In the genomic region with DNA sequence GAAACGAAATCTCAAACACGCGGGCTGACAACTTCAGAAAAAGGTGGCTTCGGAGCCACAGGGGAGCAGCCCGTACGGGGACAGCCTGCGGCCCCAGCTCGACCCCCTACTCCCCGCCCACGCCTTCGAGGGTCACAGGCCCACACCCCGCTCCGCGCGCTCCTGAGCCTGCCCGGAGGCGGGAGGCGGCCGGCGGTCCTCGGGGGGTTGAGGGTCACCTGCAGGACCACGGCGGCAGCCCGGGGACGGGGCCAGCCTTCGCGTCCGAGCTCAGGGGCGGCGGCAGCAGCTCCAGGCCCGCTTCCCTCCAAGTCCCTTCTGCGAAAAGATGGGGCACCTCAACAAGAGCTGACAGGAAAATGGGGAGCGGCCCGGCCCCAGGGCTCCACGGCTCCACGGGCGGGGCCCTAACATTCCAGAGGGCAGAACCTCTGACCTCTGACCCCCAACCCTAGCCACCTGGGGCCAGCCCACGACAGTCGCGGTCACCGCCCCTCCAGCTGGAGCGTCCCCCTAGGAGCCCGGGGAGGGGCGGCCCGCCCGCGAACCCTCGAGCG, we compare ENCODE assay signal across 8 cellular contexts. TPM values are rescaled to one million over a fixed set of nuclear protein-coding genes. Genes with fewer than 3 reads are reported as not detected.
A peak's percentile ranks its signal among the peaks of the same experiment; 100 is the strongest.
DNase-seq lines count a peak whose midpoint lies in the region; ATAC-seq and TF ChIP-seq lines count a peak whose summit lies in the region.

No MANE protein-coding gene starts in this region.

- H4K20me1 ChIP-seq in BLaER1 treated with 17β-estradiol and CSF1 and Interleukin-3, amounts not matched to agents 10 nM and 100 nM = peaks cover 0 to 28% (median 11%) of the 10 kb centered on the region in 11 experiments; a peak in 14 of 22 replicates

- peak overlapping the region; percentile 97 to 100 (median 99) for H3K4me2 ChIP-seq in BLaER1 treated with 17β-estradiol and CSF1 and Interleukin-3, amounts not matched to agents 10 nM and 100 nM

- H3K27me3 ChIP-seq in BLaER1 treated with 17β-estradiol and CSF1 and Interleukin-3, amounts not matched to agents 10 nM and 100 nM = peaks cover 24 to 31% (median 27%) of the 10 kb centered on the region in 11 experiments
- H3K27me3 ChIP-seq in heart left ventricle (no peaks in the 10 kb centered on the region), psoas muscle (ENCODE audit: insufficient read depth in 3 of 3, low read length in 2 of 3) (no peaks in the 10 kb centered on the region)

- DNase-seq in activated CD4-positive, alpha-beta T cell treated with anti-CD3 and anti-CD28 coated beads, Interleukin-2, amount 10 ng/mL, durations not matched to agents 24 days and 14 days = no peak
- DNase-seq in heart left ventricle (peak in 3 of 5 donors; percentile 37 to 80 (median 59)), psoas muscle (peak in 1 of 2 donors; percentile 68), globus pallidus (ENCODE audit: low spot score) (no peak), COR-L47 (lab: John Stamatoyannopoulos, UW) (no peak)

- peaks cover 7% of the 10 kb centered on the region for H3K36me3 Mint-ChIP-seq in activated CD4-positive, alpha-beta T cell treated with anti-CD3 and anti-CD28 coated beads, Interleukin-2, amount 10 ng/mL, durations not matched to agents 24 days and 14 days (ENCODE audit: low read depth)

- ATAC-seq in GM19025 (IDR thresholded peaks at IDR 0.05; ENCODE audit: low read depth, unreplicated experiment) (peak; percentile 24), HG03175 (IDR thresholded peaks at IDR 0.05; ENCODE audit: unreplicated experiment) (peak; percentile 30), heart left ventricle (peak in 3 of 4 donors; percentile 1 to 53 (median 28)), psoas muscle (peak; percentile 6 to 31 (median 28))

- TF ChIP-seq CTCF in heart left ventricle (IDR thresholded peaks at IDR 0.05) (no peak), psoas muscle (IDR thresholded peaks at IDR 0.05) (no peak)

- H3K9ac ChIP-seq in BLaER1 treated with 17β-estradiol and CSF1 and Interleukin-3, amounts not matched to agents 10 nM and 100 nM = peak overlapping the region; percentile 71 to 89 (median 83)

- H3K27ac Mint-ChIP-seq in activated CD4-positive, alpha-beta T cell treated with anti-CD3 and anti-CD28 coated beads, Interleukin-2, amount 10 ng/mL, durations not matched to agents 24 days and 14 days = peak overlapping the region; percentile 56

- H3K4me3 Mint-ChIP-seq in activated CD4-positive, alpha-beta T cell treated with anti-CD3 and anti-CD28 coated beads, Interleukin-2, amount 10 ng/mL, durations not matched to agents 24 days and 14 days = peak overlapping the region; percentile 80

- peaks cover 0 to 15% (median 6%) of the 10 kb centered on the region in 11 experiments; a peak in 10 of 22 replicates for H3K36me3 ChIP-seq in BLaER1 treated with 17β-estradiol and CSF1 and Interleukin-3, amounts not matched to agents 10 nM and 100 nM
- H3K36me3 ChIP-seq in heart left ventricle (peaks cover 0 to 17% (median 9%) of the 10 kb centered on the region in 9 donors), psoas muscle (ENCODE audit: insufficient read depth in 1 of 2, low read depth in 1 of 2) (peaks cover 0 to 33% of the 10 kb centered on the region in 2 donors)

- peak overlapping the region; percentile 69 to 91 (median 82) for H3K4me3 ChIP-seq in BLaER1 treated with 17β-estradiol and CSF1 and Interleukin-3, amounts not matched to agents 10 nM and 100 nM
- H3K4me3 ChIP-seq in heart left ventricle (peak overlapping the region; percentile 55 to 99 (median 96)), psoas muscle (peak overlapping the region; percentile 98)

- 0 to 1% (median 0%) methylated on average over 21 to 49 of the region's 49 CpGs for WGBS in heart left ventricle, 4 donors
- WGBS in psoas muscle, 3 donors = 0 to 1% (median 1%) methylated on average over 41 to 49 of the region's 49 CpGs

- H3K27me3 Mint-ChIP-seq in activated CD4-positive, alpha-beta T cell treated with anti-CD3 and anti-CD28 coated beads, Interleukin-2, amount 10 ng/mL, durations not matched to agents 24 days and 14 days = no peaks in the 10 kb centered on the region

- no peaks in the 10 kb centered on the region for H3K9me3 ChIP-seq in BLaER1 treated with 17β-estradiol and CSF1 and Interleukin-3, amounts not matched to agents 10 nM and 100 nM (replicated peaks in 1 of 11)
- H3K9me3 ChIP-seq in heart left ventricle (no peaks in the 10 kb centered on the region), psoas muscle (no peaks in the 10 kb centered on the region)

- H3K4me1 Mint-ChIP-seq in activated CD4-positive, alpha-beta T cell treated with anti-CD3 and anti-CD28 coated beads, Interleukin-2, amount 10 ng/mL, durations not matched to agents 24 days and 14 days = peaks cover 27% of the 10 kb centered on the region

- H3K9me3 Mint-ChIP-seq in activated CD4-positive, alpha-beta T cell treated with anti-CD3 and anti-CD28 coated beads, Interleukin-2, amount 10 ng/mL, durations not matched to agents 24 days and 14 days = no peaks in the 10 kb centered on the region

- H3K27ac ChIP-seq in BLaER1 treated with 17β-estradiol and CSF1 and Interleukin-3, amounts not matched to agents 10 nM and 100 nM = peak overlapping the region; percentile 50 to 82 (median 70); a peak in 21 of 22 replicates
- H3K27ac ChIP-seq in heart left ventricle = peak overlapping the region; percentile 49 to 94 (median 84)
- peak overlapping the region; percentile 94 for H3K27ac ChIP-seq in psoas muscle

- intact Hi-C loops in activated CD4-positive, alpha-beta T cell treated with anti-CD3 and anti-CD28 coated beads, Interleukin-2, amount 10 ng/mL, durations not matched to agents 24 days and 14 days (cut with micrococcal nuclease) = loop anchor here (1.0 to 10.0 kb wide), 3 partner anchors 11 to 628 kb away; partner anchors contain the start of gene SYNM
- intact Hi-C loops in heart left ventricle (cut with DNase I) = loop anchor here in 5 of 10 donors (2.0 to 10.0 kb wide), 5 partner anchors 62 to 450 kb away; no protein-coding TSS in a partner anchor
- intact Hi-C loops in psoas muscle (cut with DNase I) = no loop called here

- TF ChIP-seq POLR2A in heart left ventricle (IDR thresholded peaks at IDR 0.05) = no peak

- peaks cover 15 to 55% (median 49%) of the 10 kb centered on the region in 10 experiments for H3K4me1 ChIP-seq in BLaER1 treated with 17β-estradiol and CSF1 and Interleukin-3, amounts not matched to agents 10 nM and 100 nM
- H3K4me1 ChIP-seq in heart left ventricle (peaks cover 0 to 44% (median 19%) of the 10 kb centered on the region in 12 donors), psoas muscle (peaks cover 31% of the 10 kb centered on the region)

RNA-seq across cellular contexts. Expression of gene LYSMD4, which starts 0.4 kb away (rescaled TPM):
- total RNA-seq in activated CD4-positive, alpha-beta T cell treated with anti-CD3 and anti-CD28 coated beads, Interleukin-2, amount 10 ng/mL, durations not matched to agents 24 days and 14 days = 6.4 and 6.6 TPM in 2 replicates
- 10 to 100 TPM in 5 of 9 donors, 1 to 10 TPM in 4; 8.3 to 12.8 (median 10.3) TPM for total RNA-seq in heart left ventricle
- 10 to 100 TPM in 1 of 2 donors, 1 to 10 TPM in 1; 9.7 to 10.1 TPM for polyA plus RNA-seq in heart left ventricle
- total RNA-seq in psoas muscle = 1 to 10 TPM; 3.6 to 9.5 (median 7.4) TPM
- 10 to 100 TPM in 1 of 3 donors, 1 to 10 TPM in 2; 5.6 to 13.5 (median 5.8) TPM for polyA plus RNA-seq in psoas muscle

Comparison
In these comparisons a context has a peak if more than half of its experiments do, and no peak if none do; other contexts are left out.
1. DNase-seq: peak in heart left ventricle (3 of 5); none in activated CD4-positive, alpha-beta T cell treated with anti-CD3 and anti-CD28 coated beads, Interleukin-2, amount 10 ng/mL, durations not matched to agents 24 days and 14 days (single experiment), globus pallidus (single experiment) and COR-L47 (single experiment).
2. Peak in every context shown above with its lines, with median percentiles within 50 percentile points of each other: H3K27ac ChIP-seq, H3K4me3 ChIP-seq and ATAC-seq.